In genomic region chr7:22591271-22591670, GRCh38 we compare ENCODE assay signal across 19 cellular contexts.
"Had no signal": no experiment of that assay in that cellular context is flagged by ENCODE, and none has a peak within 500 bp of the region (broad histone marks: within the 10 kb centered on the region; RNA-seq: fewer than 3 reads in every experiment).

No MANE protein-coding gene starts in this region.

- H3K4me3 ChIP-seq: coronary artery, esophagus muscularis mucosa had no signal

- H3K27me3 ChIP-seq: brain microvascular endothelial cell, esophagus muscularis mucosa had no signal

- H3K27ac ChIP-seq: brain microvascular endothelial cell, coronary artery had no signal

- DNase-seq: activated CD4-positive, alpha-beta T cell treated with anti-CD3 and anti-CD28 coated beads, Interleukin-2, amount 10 ng/mL, durations not matched to agents 7 days and 5 days; activated CD8-positive, alpha-beta T cell treated with anti-CD3 and anti-CD28 coated beads, Interleukin-2, amount 10 ng/mL, durations not matched to agents 7 days and 5 days; activated naive CD4-positive, alpha-beta T cell treated with anti-CD3 and anti-CD28 coated beads, Interleukin-2, amount 10 ng/mL, durations not matched to agents 7 days and 5 days; activated naive CD8-positive, alpha-beta T cell treated with anti-CD3 and anti-CD28 coated beads, Interleukin-2, amount 50 U/mL, for 24 hours; activated T-cell treated with anti-CD3 and anti-CD28 coated beads, Interleukin-2, amount 50 U/mL, for 4 hours; aorta; brain microvascular endothelial cell; hypothalamus; islet precursor cell; midbrain; nephron progenitor cell; nucleus accumbens; retina; stimulated activated CD4-positive, alpha-beta T cell treated with anti-CD3 and anti-CD28 coated beads, Interleukin-12 subunit alpha, Interleukin-12 subunit beta, amount 100 ng/mL, for 4 hours; stimulated activated CD4-positive, alpha-beta T cell treated with anti-CD3 and anti-CD28 coated beads, Interleukin-1b, Interleukin-23, amount 100 ng/mL, for 48 hours; stimulated activated CD8-positive, alpha-beta memory T cell treated with anti-CD3 and anti-CD28 coated beads, Interleukin-4, amount 100 ng/mL, for 48 hours; stimulated activated naive CD4-positive, alpha-beta T cell had no signal

- H3K36me3 ChIP-seq: brain microvascular endothelial cell, esophagus muscularis mucosa had no signal

- H3K9me3 ChIP-seq: esophagus muscularis mucosa had no signal

- ATAC-seq: activated CD8-positive, alpha-beta T cell treated with anti-CD3 and anti-CD28 coated beads, Interleukin-2, amount 10 ng/mL, durations not matched to agents 7 days and 5 days; activated naive CD8-positive, alpha-beta T cell treated with anti-CD3 and anti-CD28 coated beads, Interleukin-2, amount 50 U/mL, for 24 hours; activated T-cell treated with anti-CD3 and anti-CD28 coated beads, Interleukin-2, amount 50 U/mL, for 4 hours had no signal
